In the genomic region with DNA sequence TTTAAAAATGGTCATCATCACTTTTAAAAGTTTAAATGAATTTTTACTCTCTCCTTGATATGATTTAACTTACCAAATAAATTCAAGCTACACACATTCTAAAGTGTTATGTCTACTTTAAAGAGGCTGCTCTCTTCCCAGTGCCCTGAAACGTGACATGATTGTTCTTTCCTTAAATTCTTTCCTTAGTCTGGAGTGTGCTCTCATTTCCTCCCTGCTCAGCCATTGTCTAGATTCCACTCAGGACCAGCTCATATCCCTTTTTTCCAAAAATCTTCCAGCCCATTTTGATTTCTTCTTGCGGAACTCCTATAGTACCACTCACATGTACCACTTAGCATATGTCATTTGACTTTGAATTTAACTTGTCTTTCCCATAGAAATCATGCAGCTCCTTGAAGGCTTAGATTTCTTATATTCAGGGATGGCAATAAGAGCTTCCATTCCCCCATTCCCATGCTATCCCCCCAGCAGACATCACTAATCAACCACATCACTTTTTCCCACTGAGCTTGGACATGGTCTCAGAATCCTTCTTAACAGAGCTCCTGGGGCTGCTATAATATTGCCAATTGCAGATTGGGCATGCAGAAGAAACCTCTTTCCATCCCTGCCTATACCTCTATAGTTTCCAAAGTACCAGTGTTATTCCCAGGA, we compare ENCODE assay signal across 9 cellular contexts. TPM values are rescaled to one million over a fixed set of nuclear protein-coding genes. Genes with fewer than 3 reads are reported as not detected.
"Had no signal": no experiment of that assay in that cellular context is flagged by ENCODE, and none has a peak within 500 bp of the region (broad histone marks: within the 10 kb centered on the region; RNA-seq: fewer than 3 reads in every experiment).

No MANE protein-coding gene starts in this region.

- H3K4me2 ChIP-seq: GM23338 had no signal

- H3K27ac ChIP-seq: HL-60 had no signal

- DNase-seq: H9, HCEC 1CT, HFFc6, KBM-7 had no signal

- H2AFZ ChIP-seq: GM23338 had no signal

- H3K4me3 ChIP-seq: GM23338 had no signal

- FAIRE-seq: H1, H54, HepG2 had no signal

RNA-seq across cellular contexts. Expression of a gene that starts 54.7 kb away (rescaled TPM):
- total RNA-seq: HepG2 had no signal
- polyA plus RNA-seq: HepG2 had no signal
